In the genomic region with DNA sequence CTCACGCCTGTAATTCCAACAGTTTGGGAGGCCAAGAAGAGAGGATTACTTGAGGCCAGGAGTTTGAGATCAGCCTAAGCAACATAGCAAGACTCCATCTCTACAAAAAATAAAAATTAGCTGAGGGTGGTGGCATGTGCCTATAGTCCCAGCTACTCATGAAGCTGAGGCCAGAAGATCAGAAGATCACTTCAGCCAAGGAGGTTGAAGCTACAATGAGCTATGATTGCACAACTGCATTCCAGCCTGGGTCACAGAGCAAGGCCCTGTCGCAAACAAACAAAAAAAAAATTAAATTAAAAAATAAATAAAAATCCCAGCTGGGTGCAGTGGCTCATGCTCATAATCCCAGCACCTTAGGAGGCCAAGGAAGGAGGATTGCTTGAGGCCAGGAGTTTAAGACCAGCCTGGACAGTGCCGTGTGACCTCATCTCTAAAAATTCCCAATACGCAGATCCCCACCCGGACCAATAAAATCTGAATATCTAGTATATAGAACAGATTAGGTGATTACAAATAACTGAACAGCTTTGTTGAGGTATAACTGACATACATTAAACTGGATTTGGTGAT, we compare ENCODE assay signal across 1 cellular context.
TF ChIP-seq lines count a peak whose summit lies in the region.

No MANE protein-coding gene starts in this region.

TF ChIP-seq in HepG2, 621 proteins besides CTCF, POLR2A, EP300 and RAD21 (continued from another document and continues in another):
- 0 out of 2 replicates have a peak, but pooled peaks have one; percentile 84 for TF ChIP-seq ZNF124 (CRISPR knock-in tag; IDR thresholded peaks at IDR 0.05)
- TF ChIP-seq PTBP1 (IDR thresholded peaks at IDR 0.05; ENCODE audit: low read depth, low read length, poor library complexity, severe bottlenecking): no peak
- no peak for TF ChIP-seq SALL2 (CRISPR knock-in tag; IDR thresholded peaks at IDR 0.05)
- peak; percentile 74; the same call in 1 of the 2 replicates for TF ChIP-seq SIX4 (CRISPR knock-in tag; IDR thresholded peaks at IDR 0.05)
- TF ChIP-seq SMAD3 (CRISPR knock-in tag; IDR thresholded peaks at IDR 0.05): 0 out of 2 replicates have a peak, but pooled peaks have one; percentile 29
- TF ChIP-seq ZNF652 (CRISPR knock-in tag; IDR thresholded peaks at IDR 0.05; ENCODE audit: borderline replicate concordance, low read depth): 0 out of 2 replicates have a peak, but pooled peaks have one; percentile 17
- TF ChIP-seq ZFP1 (CRISPR knock-in tag; IDR thresholded peaks at IDR 0.05): peak; percentile 61; the same call in 1 of the 2 replicates
- no peak for TF ChIP-seq PLRG1 (conservative IDR thresholded peaks at IDR 0.05)
- TF ChIP-seq RFX5 (IDR thresholded peaks at IDR 0.05; ENCODE audit: low read depth, low read length): no peak
- TF ChIP-seq BRD4 (CRISPR knock-in tag; IDR thresholded peaks at IDR 0.05): no peak
- no peak for TF ChIP-seq ZNF616 (CRISPR knock-in tag; IDR thresholded peaks at IDR 0.05; ENCODE audit: low read depth)
- TF ChIP-seq, protein P1, sequence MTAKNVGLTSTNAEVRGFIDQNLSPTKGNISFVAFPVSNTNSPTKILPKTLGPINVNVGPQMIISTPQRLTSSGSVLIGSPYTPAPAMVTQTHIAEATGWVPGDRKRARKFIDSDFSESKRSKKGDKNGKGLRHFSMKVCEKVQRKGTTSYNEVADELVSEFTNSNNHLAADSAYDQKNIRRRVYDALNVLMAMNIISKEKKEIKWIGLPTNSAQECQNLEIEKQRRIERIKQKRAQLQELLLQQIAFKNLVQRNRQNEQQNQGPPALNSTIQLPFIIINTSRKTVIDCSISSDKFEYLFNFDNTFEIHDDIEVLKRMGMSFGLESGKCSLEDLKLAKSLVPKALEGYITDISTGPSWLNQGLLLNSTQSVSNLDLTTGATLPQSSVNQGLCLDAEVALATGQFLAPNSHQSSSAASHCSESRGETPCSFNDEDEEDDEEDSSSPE (CRISPR knock-in tag; IDR thresholded peaks at IDR 0.05): 0 out of 2 replicates have a peak, but pooled peaks have one; percentile 33
- TF ChIP-seq TAF15 (IDR thresholded peaks at IDR 0.05; ENCODE audit: low read depth, low read length, poor library complexity, severe bottlenecking): no peak
- TF ChIP-seq NCOA1 (CRISPR knock-in tag; IDR thresholded peaks at IDR 0.05): no peak
- no peak for TF ChIP-seq SRF (IDR thresholded peaks at IDR 0.05; ENCODE audit: low read depth, low read length)
- TF ChIP-seq HOXA9 (CRISPR knock-in tag; IDR thresholded peaks at IDR 0.05; ENCODE audit: borderline replicate concordance): no peak
- TF ChIP-seq, protein P2, sequence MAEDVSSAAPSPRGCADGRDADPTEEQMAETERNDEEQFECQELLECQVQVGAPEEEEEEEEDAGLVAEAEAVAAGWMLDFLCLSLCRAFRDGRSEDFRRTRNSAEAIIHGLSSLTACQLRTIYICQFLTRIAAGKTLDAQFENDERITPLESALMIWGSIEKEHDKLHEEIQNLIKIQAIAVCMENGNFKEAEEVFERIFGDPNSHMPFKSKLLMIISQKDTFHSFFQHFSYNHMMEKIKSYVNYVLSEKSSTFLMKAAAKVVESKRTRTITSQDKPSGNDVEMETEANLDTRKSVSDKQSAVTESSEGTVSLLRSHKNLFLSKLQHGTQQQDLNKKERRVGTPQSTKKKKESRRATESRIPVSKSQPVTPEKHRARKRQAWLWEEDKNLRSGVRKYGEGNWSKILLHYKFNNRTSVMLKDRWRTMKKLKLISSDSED (CRISPR knock-in tag; IDR thresholded peaks at IDR 0.05): no peak
- TF ChIP-seq ZFP82 (CRISPR knock-in tag; IDR thresholded peaks at IDR 0.05; ENCODE audit: borderline replicate concordance): no peak
- TF ChIP-seq ISX (CRISPR knock-in tag; conservative IDR thresholded peaks at IDR 0.05): no peak
- TF ChIP-seq, protein P3, sequence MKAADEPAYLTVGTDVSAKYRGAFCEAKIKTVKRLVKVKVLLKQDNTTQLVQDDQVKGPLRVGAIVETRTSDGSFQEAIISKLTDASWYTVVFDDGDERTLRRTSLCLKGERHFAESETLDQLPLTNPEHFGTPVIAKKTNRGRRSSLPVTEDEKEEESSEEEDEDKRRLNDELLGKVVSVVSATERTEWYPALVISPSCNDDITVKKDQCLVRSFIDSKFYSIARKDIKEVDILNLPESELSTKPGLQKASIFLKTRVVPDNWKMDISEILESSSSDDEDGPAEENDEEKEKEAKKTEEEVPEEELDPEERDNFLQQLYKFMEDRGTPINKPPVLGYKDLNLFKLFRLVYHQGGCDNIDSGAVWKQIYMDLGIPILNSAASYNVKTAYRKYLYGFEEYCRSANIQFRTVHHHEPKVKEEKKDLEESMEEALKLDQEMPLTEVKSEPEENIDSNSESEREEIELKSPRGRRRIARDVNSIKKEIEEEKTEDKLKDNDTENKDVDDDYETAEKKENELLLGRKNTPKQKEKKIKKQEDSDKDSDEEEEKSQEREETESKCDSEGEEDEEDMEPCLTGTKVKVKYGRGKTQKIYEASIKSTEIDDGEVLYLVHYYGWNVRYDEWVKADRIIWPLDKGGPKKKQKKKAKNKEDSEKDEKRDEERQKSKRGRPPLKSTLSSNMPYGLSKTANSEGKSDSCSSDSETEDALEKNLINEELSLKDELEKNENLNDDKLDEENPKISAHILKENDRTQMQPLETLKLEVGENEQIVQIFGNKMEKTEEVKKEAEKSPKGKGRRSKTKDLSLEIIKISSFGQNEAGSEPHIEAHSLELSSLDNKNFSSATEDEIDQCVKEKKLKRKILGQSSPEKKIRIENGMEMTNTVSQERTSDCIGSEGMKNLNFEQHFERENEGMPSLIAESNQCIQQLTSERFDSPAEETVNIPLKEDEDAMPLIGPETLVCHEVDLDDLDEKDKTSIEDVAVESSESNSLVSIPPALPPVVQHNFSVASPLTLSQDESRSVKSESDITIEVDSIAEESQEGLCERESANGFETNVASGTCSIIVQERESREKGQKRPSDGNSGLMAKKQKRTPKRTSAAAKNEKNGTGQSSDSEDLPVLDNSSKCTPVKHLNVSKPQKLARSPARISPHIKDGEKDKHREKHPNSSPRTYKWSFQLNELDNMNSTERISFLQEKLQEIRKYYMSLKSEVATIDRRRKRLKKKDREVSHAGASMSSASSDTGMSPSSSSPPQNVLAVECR (CRISPR knock-in tag; IDR thresholded peaks at IDR 0.05; ENCODE audit: borderline replicate concordance): no peak; the same call in 1 of the 2 replicates
- TF ChIP-seq ZNF235 (CRISPR knock-in tag; IDR thresholded peaks at IDR 0.05; ENCODE audit: borderline replicate concordance): no peak
- TF ChIP-seq, protein P4, sequence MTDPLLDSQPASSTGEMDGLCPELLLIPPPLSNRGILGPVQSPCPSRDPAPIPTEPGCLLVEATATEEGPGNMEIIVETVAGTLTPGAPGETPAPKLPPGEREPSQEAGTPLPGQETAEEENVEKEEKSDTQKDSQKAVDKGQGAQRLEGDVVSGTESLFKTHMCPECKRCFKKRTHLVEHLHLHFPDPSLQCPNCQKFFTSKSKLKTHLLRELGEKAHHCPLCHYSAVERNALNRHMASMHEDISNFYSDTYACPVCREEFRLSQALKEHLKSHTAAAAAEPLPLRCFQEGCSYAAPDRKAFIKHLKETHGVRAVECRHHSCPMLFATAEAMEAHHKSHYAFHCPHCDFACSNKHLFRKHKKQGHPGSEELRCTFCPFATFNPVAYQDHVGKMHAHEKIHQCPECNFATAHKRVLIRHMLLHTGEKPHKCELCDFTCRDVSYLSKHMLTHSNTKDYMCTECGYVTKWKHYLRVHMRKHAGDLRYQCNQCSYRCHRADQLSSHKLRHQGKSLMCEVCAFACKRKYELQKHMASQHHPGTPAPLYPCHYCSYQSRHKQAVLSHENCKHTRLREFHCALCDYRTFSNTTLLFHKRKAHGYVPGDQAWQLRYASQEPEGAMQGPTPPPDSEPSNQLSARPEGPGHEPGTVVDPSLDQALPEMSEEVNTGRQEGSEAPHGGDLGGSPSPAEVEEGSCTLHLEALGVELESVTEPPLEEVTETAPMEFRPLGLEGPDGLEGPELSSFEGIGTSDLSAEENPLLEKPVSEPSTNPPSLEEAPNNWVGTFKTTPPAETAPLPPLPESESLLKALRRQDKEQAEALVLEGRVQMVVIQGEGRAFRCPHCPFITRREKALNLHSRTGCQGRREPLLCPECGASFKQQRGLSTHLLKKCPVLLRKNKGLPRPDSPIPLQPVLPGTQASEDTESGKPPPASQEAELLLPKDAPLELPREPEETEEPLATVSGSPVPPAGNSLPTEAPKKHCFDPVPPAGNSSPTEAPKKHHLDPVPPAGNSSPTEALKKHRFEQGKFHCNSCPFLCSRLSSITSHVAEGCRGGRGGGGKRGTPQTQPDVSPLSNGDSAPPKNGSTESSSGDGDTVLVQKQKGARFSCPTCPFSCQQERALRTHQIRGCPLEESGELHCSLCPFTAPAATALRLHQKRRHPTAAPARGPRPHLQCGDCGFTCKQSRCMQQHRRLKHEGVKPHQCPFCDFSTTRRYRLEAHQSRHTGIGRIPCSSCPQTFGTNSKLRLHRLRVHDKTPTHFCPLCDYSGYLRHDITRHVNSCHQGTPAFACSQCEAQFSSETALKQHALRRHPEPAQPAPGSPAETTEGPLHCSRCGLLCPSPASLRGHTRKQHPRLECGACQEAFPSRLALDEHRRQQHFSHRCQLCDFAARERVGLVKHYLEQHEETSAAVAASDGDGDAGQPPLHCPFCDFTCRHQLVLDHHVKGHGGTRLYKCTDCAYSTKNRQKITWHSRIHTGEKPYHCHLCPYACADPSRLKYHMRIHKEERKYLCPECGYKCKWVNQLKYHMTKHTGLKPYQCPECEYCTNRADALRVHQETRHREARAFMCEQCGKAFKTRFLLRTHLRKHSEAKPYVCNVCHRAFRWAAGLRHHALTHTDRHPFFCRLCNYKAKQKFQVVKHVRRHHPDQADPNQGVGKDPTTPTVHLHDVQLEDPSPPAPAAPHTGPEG (CRISPR knock-in tag; IDR thresholded peaks at IDR 0.05): no peak
- TF ChIP-seq, protein P5, sequence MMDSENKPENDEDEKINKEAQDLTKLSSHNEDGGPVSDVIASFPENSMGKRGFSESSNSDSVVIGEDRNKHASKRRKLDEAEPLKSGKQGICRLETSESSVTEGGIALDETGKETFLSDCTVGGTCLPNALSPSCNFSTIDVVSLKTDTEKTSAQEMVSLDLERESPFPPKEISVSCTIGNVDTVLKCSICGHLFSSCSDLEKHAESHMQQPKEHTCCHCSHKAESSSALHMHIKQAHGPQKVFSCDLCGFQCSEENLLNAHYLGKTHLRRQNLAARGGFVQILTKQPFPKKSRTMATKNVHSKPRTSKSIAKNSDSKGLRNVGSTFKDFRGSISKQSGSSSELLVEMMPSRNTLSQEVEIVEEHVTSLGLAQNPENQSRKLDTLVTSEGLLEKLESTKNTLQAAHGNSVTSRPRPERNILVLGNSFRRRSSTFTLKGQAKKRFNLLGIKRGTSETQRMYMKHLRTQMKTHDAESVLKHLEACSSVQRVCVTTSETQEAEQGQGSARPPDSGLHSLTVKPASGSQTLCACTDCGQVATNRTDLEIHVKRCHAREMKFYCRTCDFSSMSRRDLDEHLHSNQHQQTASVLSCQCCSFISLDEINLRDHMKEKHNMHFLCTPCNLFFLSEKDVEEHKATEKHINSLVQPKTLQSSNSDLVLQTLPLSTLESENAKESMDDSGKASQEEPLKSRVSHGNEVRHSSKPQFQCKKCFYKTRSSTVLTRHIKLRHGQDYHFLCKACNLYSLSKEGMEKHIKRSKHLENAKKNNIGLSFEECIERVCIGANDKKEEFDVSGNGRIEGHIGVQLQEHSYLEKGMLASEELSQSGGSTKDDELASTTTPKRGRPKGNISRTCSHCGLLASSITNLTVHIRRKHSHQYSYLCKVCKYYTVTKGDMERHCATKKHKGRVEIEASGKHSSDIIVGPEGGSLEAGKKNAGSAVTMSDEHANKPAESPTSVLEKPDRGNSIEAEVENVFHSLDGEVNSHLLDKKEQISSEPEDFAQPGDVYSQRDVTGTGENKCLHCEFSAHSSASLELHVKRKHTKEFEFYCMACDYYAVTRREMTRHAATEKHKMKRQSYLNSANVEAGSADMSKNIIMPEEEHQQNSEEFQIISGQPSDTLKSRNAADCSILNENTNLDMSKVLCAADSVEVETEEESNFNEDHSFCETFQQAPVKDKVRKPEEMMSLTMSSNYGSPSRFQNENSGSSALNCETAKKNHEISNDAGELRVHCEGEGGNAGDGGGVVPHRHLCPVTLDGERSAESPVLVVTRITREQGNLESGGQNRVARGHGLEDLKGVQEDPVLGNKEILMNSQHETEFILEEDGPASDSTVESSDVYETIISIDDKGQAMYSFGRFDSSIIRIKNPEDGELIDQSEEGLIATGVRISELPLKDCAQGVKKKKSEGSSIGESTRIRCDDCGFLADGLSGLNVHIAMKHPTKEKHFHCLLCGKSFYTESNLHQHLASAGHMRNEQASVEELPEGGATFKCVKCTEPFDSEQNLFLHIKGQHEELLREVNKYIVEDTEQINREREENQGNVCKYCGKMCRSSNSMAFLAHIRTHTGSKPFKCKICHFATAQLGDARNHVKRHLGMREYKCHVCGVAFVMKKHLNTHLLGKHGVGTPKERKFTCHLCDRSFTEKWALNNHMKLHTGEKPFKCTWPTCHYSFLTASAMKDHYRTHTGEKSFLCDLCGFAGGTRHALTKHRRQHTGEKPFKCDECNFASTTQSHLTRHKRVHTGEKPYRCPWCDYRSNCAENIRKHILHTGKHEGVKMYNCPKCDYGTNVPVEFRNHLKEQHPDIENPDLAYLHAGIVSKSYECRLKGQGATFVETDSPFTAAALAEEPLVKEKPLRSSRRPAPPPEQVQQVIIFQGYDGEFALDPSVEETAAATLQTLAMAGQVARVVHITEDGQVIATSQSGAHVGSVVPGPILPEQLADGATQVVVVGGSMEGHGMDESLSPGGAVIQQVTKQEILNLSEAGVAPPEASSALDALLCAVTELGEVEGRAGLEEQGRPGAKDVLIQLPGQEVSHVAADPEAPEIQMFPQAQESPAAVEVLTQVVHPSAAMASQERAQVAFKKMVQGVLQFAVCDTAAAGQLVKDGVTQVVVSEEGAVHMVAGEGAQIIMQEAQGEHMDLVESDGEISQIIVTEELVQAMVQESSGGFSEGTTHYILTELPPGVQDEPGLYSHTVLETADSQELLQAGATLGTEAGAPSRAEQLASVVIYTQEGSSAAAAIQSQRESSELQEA (CRISPR knock-in tag; IDR thresholded peaks at IDR 0.05; ENCODE audit: not compliant biosample characterization): no peak
- no peak for TF ChIP-seq SUZ12 (IDR thresholded peaks at IDR 0.05; ENCODE audit: low read depth, low read length)
- no peak for TF ChIP-seq ZBTB1 (CRISPR knock-in tag; IDR thresholded peaks at IDR 0.05; ENCODE audit: borderline replicate concordance)
- TF ChIP-seq PHF21A (CRISPR knock-in tag; IDR thresholded peaks at IDR 0.05): peak; percentile 66; the same call in 1 of the 2 replicates
- TF ChIP-seq GZF1 (CRISPR knock-in tag; IDR thresholded peaks at IDR 0.05): no peak
- peak; percentile 71 for TF ChIP-seq SAP130 (CRISPR knock-in tag; IDR thresholded peaks at IDR 0.05; ENCODE audit: low read depth)
- TF ChIP-seq ZNF773 (CRISPR knock-in tag; IDR thresholded peaks at IDR 0.05; ENCODE audit: borderline replicate concordance): no peak
